1 cellular context compared by ENCODE assay signal in the genomic region with DNA sequence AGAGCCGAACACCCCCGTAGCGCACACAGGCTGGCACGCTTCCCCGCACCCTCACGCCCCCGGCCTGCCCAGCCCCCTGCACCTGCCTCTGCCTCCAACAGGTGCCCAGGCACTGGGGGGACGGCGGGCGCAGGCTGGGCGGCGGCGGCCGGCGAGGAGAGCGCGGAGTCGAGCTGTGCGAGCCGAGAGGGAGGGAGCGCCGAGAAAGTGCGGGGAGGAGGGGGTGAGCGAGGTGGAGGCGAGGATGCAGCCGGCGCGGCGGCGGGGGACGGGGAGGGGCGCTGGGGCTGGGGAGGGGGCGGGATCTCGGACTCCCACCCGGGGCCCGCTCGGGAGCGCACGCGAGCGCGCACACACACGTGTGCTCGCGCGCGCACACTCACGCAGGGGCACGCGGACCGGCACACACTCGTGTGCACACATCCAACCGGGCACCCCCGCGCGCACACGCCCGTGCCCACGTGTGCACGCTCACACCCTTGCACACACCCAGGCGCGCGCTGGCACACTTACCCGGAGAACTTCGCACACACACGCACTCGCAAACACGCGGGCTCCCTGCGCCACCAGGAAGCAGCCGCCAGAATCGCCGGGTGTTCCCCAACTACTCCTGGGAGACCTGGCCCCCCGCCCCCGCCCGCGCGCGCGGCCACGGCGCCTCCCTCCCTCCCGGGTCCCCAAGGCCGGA.
TF ChIP-seq lines count a peak whose summit lies in the region.

A gene (minus strand): TSS at position 211 of the 688 bp plus-strand sequence. CDS start 805 bp downstream, outside the sequence.

TF ChIP-seq in H1, 55 proteins besides CTCF, POLR2A, EP300 and RAD21:
- TF ChIP-seq SIN3A (conservative IDR thresholded peaks at IDR 0.05 in 1 of 2, IDR thresholded peaks at IDR 0.05 in 1 of 2; ENCODE audit: low read depth in 1 of 2, low read length in 2 of 2), result peak in 1 of 2 experiments; percentile 18; a peak in 1 of 4 replicates
- TF ChIP-seq RBBP5 (IDR thresholded peaks at IDR 0.05; ENCODE audit: borderline replicate concordance, low read depth, low read length), result peak; percentile 50
- TF ChIP-seq, protein P1, sequence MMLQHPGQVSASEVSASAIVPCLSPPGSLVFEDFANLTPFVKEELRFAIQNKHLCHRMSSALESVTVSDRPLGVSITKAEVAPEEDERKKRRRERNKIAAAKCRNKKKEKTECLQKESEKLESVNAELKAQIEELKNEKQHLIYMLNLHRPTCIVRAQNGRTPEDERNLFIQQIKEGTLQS (IDR thresholded peaks at IDR 0.05; ENCODE audit: insufficient read depth, low read depth, low read length), result no peak
- TF ChIP-seq YY1 (IDR thresholded peaks at IDR 0.05; ENCODE audit: low read depth, low read length), result peak; percentile 46; the same call in 1 of the 2 replicates
- TF ChIP-seq KDM4A (IDR thresholded peaks at IDR 0.05; ENCODE audit: low read depth, low read length, severe bottlenecking), result peak; percentile 69
- TF ChIP-seq, protein P2, sequence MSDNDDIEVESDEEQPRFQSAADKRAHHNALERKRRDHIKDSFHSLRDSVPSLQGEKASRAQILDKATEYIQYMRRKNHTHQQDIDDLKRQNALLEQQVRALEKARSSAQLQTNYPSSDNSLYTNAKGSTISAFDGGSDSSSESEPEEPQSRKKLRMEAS (IDR thresholded peaks at IDR 0.05), result peak; percentile 65; the same call in 1 of the 2 replicates
- 0 out of 2 replicates have a peak, but pooled peaks have one; percentile 29 for TF ChIP-seq BACH1 (IDR thresholded peaks at IDR 0.05; ENCODE audit: low read length)
- no peak for TF ChIP-seq KDM1A (IDR thresholded peaks at IDR 0.05; ENCODE audit: borderline replicate concordance, low read length)
- no peak for TF ChIP-seq KDM5A (IDR thresholded peaks at IDR 0.05; ENCODE audit: low read length)
- TF ChIP-seq NANOG (IDR thresholded peaks at IDR 0.05; ENCODE audit: insufficient read depth, low read depth, low read length, poor library complexity, severe bottlenecking), result no peak
- no peak for TF ChIP-seq JUND (IDR thresholded peaks at IDR 0.05; ENCODE audit: low read length)
- TF ChIP-seq GTF2F1 (IDR thresholded peaks at IDR 0.05; ENCODE audit: borderline replicate concordance, low read depth, low read length), result no peak
- peak; percentile 73; the same call in 1 of the 2 replicates for TF ChIP-seq EGR1 (IDR thresholded peaks at IDR 0.05; ENCODE audit: borderline replicate concordance, low read depth, low read length)
- no peak for TF ChIP-seq TEAD4 (IDR thresholded peaks at IDR 0.05; ENCODE audit: low read depth, low read length)
- TF ChIP-seq HDAC6 (IDR thresholded peaks at IDR 0.05; ENCODE audit: low read depth, low read length), result no peak
TF ChIP-seq in H1: peak in this region for 7.
